Comparison of ENCODE assay signal across 9 cellular contexts in genomic region chrX:13463608-13464007, GRCh38.
DNase-seq lines count a peak whose midpoint lies in the region; ATAC-seq, FAIRE-seq and TF ChIP-seq lines count a peak whose summit lies in the region.
"Had no signal": no experiment of that assay in that cellular context is flagged by ENCODE, and none has a peak within 500 bp of the region (broad histone marks: within the 10 kb centered on the region; RNA-seq: fewer than 3 reads in every experiment).

No MANE protein-coding gene starts in this region.

- no peak for TF ChIP-seq CTCF in GM06990 (IDR thresholded peaks at IDR 0.05; ENCODE audit: insufficient read depth, low read length, poor library complexity, severe bottlenecking)

- ATAC-seq in HG02678 (IDR thresholded peaks at IDR 0.05; ENCODE audit: unreplicated experiment) (no peak), GM18868 (IDR thresholded peaks at IDR 0.05; ENCODE audit: unreplicated experiment) (no peak), HG02938 (IDR thresholded peaks at IDR 0.05; ENCODE audit: unreplicated experiment) (no peak)

- no peaks in the 10 kb centered on the region for H3K36me3 ChIP-seq in GM06990 (ENCODE audit: control insufficient read depth, insufficient read depth, low read length)

- DNase-seq in GM06990 (ENCODE audit: extremely low read depth, insufficient read length) (peak; percentile 8), NCI-H446 treated with DMSO at 0.1 percent for 48 hours (lab: John Stamatoyannopoulos, UW) (peak; percentile 86), renal cortical epithelial cell (ENCODE audit: low read depth) (peak; percentile 50)
- DNase-seq in activated CD4-positive, CD25-positive, alpha-beta regulatory T cell (lab: John Stamatoyannopoulos, UW) = no peak
- DNase-seq: effector memory CD4-positive, alpha-beta T cell had no signal

- no peak overlapping the region for H3K4me3 ChIP-seq in GM06990 (replicated peaks; ENCODE audit: low read depth, low read length)

- FAIRE-seq in colon (lab: Jason Lieb, UNC) = peak; percentile 31

- H3K27me3 ChIP-seq in GM06990 (replicated peaks; ENCODE audit: control insufficient read depth, insufficient read depth, low read length) = no peaks in the 10 kb centered on the region

Comparison
In these comparisons a context has a peak if more than half of its experiments do, and no peak if none do; other contexts are left out.
1. DNase-seq: peak in GM06990 (single experiment), NCI-H446 treated with DMSO at 0.1 percent for 48 hours (single experiment) and renal cortical epithelial cell (single experiment); none in activated CD4-positive, CD25-positive, alpha-beta regulatory T cell (0 of 4).